Comparison of ENCODE assay signal across 10 cellular contexts in genomic region chr3:115518100-115518852, GRCh38.
DNase-seq lines count a peak whose midpoint lies in the region; ATAC-seq and TF ChIP-seq lines count a peak whose summit lies in the region.
"Had no signal": no experiment of that assay in that cellular context is flagged by ENCODE, and none has a peak within 500 bp of the region (broad histone marks: within the 10 kb centered on the region; RNA-seq: fewer than 3 reads in every experiment).

No MANE protein-coding gene starts in this region.

- H3K9me3 ChIP-seq in Panc1 (ENCODE audit: control insufficient read depth, insufficient read depth, low read depth, low read length) (no peaks in the 10 kb centered on the region), T-helper 17 cell (ENCODE audit: control insufficient read depth, low read length, poor library complexity, severe bottlenecking) (no peaks in the 10 kb centered on the region)

- no peak overlapping the region for H3K4me3 ChIP-seq in Panc1 (ENCODE audit: low read depth in 2 of 2, low read length in 2 of 2)

- CTCF ChIA-PET in Panc1 (lab: Charles Lee) = no interaction called here

- no peak for ATAC-seq in Panc1
- no peak for ATAC-seq in T-helper 17 cell
- ATAC-seq in GM19035 (IDR thresholded peaks at IDR 0.05; ENCODE audit: unreplicated experiment) = no peak

- no peak overlapping the region for H3K27ac Mint-ChIP-seq in T-helper 17 cell

- H3K4me1 ChIP-seq in Panc1 (ENCODE audit: control insufficient read depth, insufficient read depth, low read length) = no peaks in the 10 kb centered on the region

- no peak overlapping the region for H3K27ac ChIP-seq in Panc1 (ENCODE audit: low read length)

- peaks cover 12% of the 10 kb centered on the region for H3K4me1 Mint-ChIP-seq in T-helper 17 cell

- peaks cover 6% of the 10 kb centered on the region for H3K27me3 ChIP-seq in Panc1 (ENCODE audit: control insufficient read depth, insufficient read depth, low read length)

- in situ Hi-C loops in Panc1 (cut with HindIII; ENCODE audit: low pct_unique_long_range_greater_than_20kb, low sequenced_read_pairs) = no loop called here

- BruUV-seq in Panc1 (replicated peaks; lab: Mats Ljungman, UMichigan) = no TSS peak

- DNase-seq in GM04504 (ENCODE audit: low read depth) (peak; percentile 52), Panc1 (ENCODE audit: low read depth, low spot score) (peak; percentile 8), foreskin melanocyte (peak; percentile 29), pulmonary artery endothelial cell (ENCODE audit: low read depth, low spot score) (peak; percentile 20), T-helper 17 cell (no peak), RPMI8226 (no peak), putamen (ENCODE audit: low spot score) (no peak)
- DNase-seq: NK-92 treated with Interleukin-12 subunit alpha and Interleukin-12 subunit beta, amount 100 ng/mL, for 24 hours had no signal

- TF ChIP-seq CTCF in Panc1 (IDR thresholded peaks at IDR 0.05) = no peak

- H3K4me3 Mint-ChIP-seq in T-helper 17 cell = no peak overlapping the region
- H3K4me3 Mint-ChIP-seq: central memory CD8-positive, alpha-beta T cell had no signal

- H3K27me3 Mint-ChIP-seq in T-helper 17 cell = peaks cover 13% of the 10 kb centered on the region

- POLR2A ChIA-PET in Panc1 (lab: Charles Lee) = no interaction called here

- H3K36me3 ChIP-seq in Panc1 (ENCODE audit: control insufficient read depth, insufficient read depth, low read length) = no peaks in the 10 kb centered on the region

- H3K36me3 Mint-ChIP-seq in T-helper 17 cell (ENCODE audit: low read depth) = no peaks in the 10 kb centered on the region

- intact Hi-C loops in Panc1 (cut with micrococcal nuclease; ENCODE audit: unreplicated experiment) = no loop called here

Comparison
In these comparisons a context has a peak if more than half of its experiments do, and no peak if none do; other contexts are left out.
1. DNase-seq: peak in GM04504 (single experiment), Panc1 (single experiment), foreskin melanocyte (single experiment) and pulmonary artery endothelial cell (single experiment); none in T-helper 17 cell (0 of 3), RPMI8226 (single experiment) and putamen (single experiment).